ENCODE assay signal across 28 cellular contexts in genomic region chr4:98452091-98452490, GRCh38.
"Had no signal": no experiment of that assay in that cellular context is flagged by ENCODE, and none has a peak within 500 bp of the region (broad histone marks: within the 10 kb centered on the region; RNA-seq: fewer than 3 reads in every experiment).

No MANE protein-coding gene starts in this region.

- H3K9me3 ChIP-seq: ascending aorta had no signal

- H3K4me1 ChIP-seq: ascending aorta had no signal

- H3K36me3 ChIP-seq: ascending aorta, Peyer's patch, WERI-Rb-1 had no signal

- H3K27ac ChIP-seq: ascending aorta, Peyer's patch, RWPE1, WERI-Rb-1 had no signal

- DNase-seq: activated CD4-positive, alpha-beta T cell treated with anti-CD3 and anti-CD28 coated beads, Interleukin-2, amount 10 ng/mL, durations not matched to agents 24 days and 14 days; activated CD4-positive, alpha-beta T cell treated with anti-CD3 and anti-CD28 coated beads, Interleukin-2, amount 50 U/mL, for 4 hours; activated CD4-positive, CD25-positive, alpha-beta regulatory T cell; activated CD8-positive, alpha-beta T cell treated with anti-CD3 and anti-CD28 coated beads for 36 hours; activated gamma-delta T cell; activated naive CD4-positive, alpha-beta T cell treated with Interleukin-2 at 50 U/mL for 16 hours; activated naive CD8-positive, alpha-beta T cell treated with anti-CD3 and anti-CD28 coated beads, Interleukin-2, amount 10 ng/mL, durations not matched to agents 7 days and 5 days; activated T-cell treated with anti-CD3 and anti-CD28 coated beads, Interleukin-2, amount 50 U/mL, for 24 hours; amygdala; central memory CD4-positive, alpha-beta T cell; Kasumi-1; KBM-7; MM.1S; MV-4-11; NCI-H1092; NCI-H1436 treated with DMSO at 0.1 percent for 48 hours; NCI-H1694 treated with DMSO at 0.1 percent for 48 hours; NCI-H2029; NCI-H345; NCI-H524 treated with DMSO at 0.1 percent for 48 hours; NK-92 treated with Interleukin-12 subunit alpha and Interleukin-12 subunit beta, amount 100 ng/mL, for 24 hours; Peyer's patch; SIG-M5; T1000; WERI-Rb-1 had no signal

- H3K27me3 ChIP-seq: ascending aorta, Peyer's patch had no signal

- ATAC-seq: activated CD8-positive, alpha-beta T cell treated with anti-CD3 and anti-CD28 coated beads for 36 hours; Right ventricle myocardium inferior had no signal

- H3K4me3 ChIP-seq: ascending aorta, Peyer's patch had no signal
